ENCODE assay signal across 8 cellular contexts in the genomic region with DNA sequence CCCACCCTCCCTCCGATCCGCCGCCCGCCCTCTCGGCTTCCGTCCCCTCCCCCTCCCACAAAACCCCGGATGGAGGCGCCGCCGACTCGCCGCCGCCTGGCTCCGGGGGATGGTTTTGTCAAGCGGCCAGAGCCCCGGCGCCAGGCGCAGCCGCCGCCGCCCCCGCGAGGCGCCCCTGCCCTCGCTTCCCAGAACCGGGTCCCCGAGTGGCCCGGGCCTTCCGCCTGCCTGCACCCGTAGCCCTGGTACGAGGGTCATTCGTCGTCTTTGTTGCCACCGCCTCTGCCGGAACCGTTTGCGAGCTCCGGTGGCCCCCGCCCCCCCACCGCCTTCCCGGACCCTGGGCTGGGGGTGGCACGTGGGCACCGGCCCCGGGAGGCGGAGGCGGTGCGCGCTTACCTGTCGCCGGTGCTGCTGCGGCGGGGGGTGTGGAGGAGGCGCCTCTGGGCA. TPM values are rescaled to one million over a fixed set of nuclear protein-coding genes. Genes with fewer than 3 reads are reported as not detected.
A peak's percentile ranks its signal among the peaks of the same experiment; 100 is the strongest.
DNase-seq lines count a peak whose midpoint lies in the region; ATAC-seq and TF ChIP-seq lines count a peak whose summit lies in the region.

No MANE protein-coding gene starts in this region.

- peaks cover 46% of the 10 kb centered on the region for H3K36me3 Mint-ChIP-seq in Calu3 (ENCODE audit: insufficient read depth, unreplicated experiment)
- H3K36me3 Mint-ChIP-seq in IgD-negative memory B cell, result no peaks in the 10 kb centered on the region

- H3K4me1 Mint-ChIP-seq in Calu3 (ENCODE audit: low read depth, unreplicated experiment), result peaks cover 14% of the 10 kb centered on the region
- H3K4me1 Mint-ChIP-seq in IgD-negative memory B cell, result peaks cover 30 to 41% (median 39%) of the 10 kb centered on the region in 3 donors

- H3K27me3 Mint-ChIP-seq in Calu3 (ENCODE audit: unreplicated experiment) (no peaks in the 10 kb centered on the region), IgD-negative memory B cell (no peaks in the 10 kb centered on the region)

- H3K4me3 ChIP-seq in ascending aorta (peak overlapping the region; percentile 76 to 98), hepatocyte (peak overlapping the region; percentile 93), retinal pigment epithelial cell (ENCODE audit: low read length) (peak overlapping the region; percentile 60), aorta (ENCODE audit: low read length in 2 of 2) (peak overlapping the region; percentile 95 to 99)

- H3K9me3 Mint-ChIP-seq in Calu3 (ENCODE audit: low read depth, unreplicated experiment), result no peaks in the 10 kb centered on the region
- no peaks in the 10 kb centered on the region for H3K9me3 Mint-ChIP-seq in IgD-negative memory B cell

- intact Hi-C loops in Calu3 (cut with micrococcal nuclease; ENCODE audit: unreplicated experiment) (no loop called here), ascending aorta (cut with DNase I) (loop anchor here (5.0 kb wide), 2 partner anchors 46 to 86 kb away; no protein-coding TSS in a partner anchor), aorta (cut with DNase I) (loop anchor here in 1 of 2 donors (2.0 kb wide), 1 partner anchor 62 kb away; a partner anchor contains a TSS)

- no TSS peak for BruUV-seq in Calu3 (replicated peaks; lab: Mats Ljungman, UMichigan)

- peaks cover 74% of the 10 kb centered on the region for H3K79me2 ChIP-seq in hepatocyte

- CTCF ChIA-PET in Calu3 (lab: Charles Lee), result no interaction called here

- H3K4me3 Mint-ChIP-seq in Calu3 (ENCODE audit: low read depth, unreplicated experiment), result peak overlapping the region; percentile 86
- peak overlapping the region; percentile 39 to 99 (median 91) for H3K4me3 Mint-ChIP-seq in IgD-negative memory B cell

- H3K27ac ChIP-seq in ascending aorta (peak overlapping the region; percentile 98 to 100), hepatocyte (peak overlapping the region; percentile 100), aorta (ENCODE audit: low read depth in 1 of 2, low read length in 2 of 2) (peak overlapping the region; percentile 98)

- H3K9me3 ChIP-seq in ascending aorta (no peaks in the 10 kb centered on the region), hepatocyte (ENCODE audit: low read depth) (no peaks in the 10 kb centered on the region), aorta (ENCODE audit: control insufficient read depth, low read length) (no peaks in the 10 kb centered on the region)

- TF ChIP-seq CTCF in Calu3 (IDR thresholded peaks at IDR 0.05; ENCODE audit: unreplicated experiment), result no peak
- TF ChIP-seq CTCF in ascending aorta (IDR thresholded peaks at IDR 0.05), result no peak
- TF ChIP-seq CTCF in hepatocyte (IDR thresholded peaks at IDR 0.05; ENCODE audit: poor library complexity), result no peak
- TF ChIP-seq CTCF in retinal pigment epithelial cell (conservative IDR thresholded peaks at IDR 0.05; ENCODE audit: low read depth, low read length), result no peak

- H4K20me1 ChIP-seq in hepatocyte (ENCODE audit: insufficient read depth, poor library complexity, severe bottlenecking), result peaks cover 42% of the 10 kb centered on the region

- H3K27ac Mint-ChIP-seq in Calu3 (ENCODE audit: unreplicated experiment) (no peak overlapping the region), IgD-negative memory B cell (peak overlapping the region in 2 of 3 donors; percentile 97 to 98)

- H3K36me3 ChIP-seq in ascending aorta, result no peaks in the 10 kb centered on the region
- H3K36me3 ChIP-seq in hepatocyte (replicated peaks; ENCODE audit: insufficient read depth, low read depth), result no peaks in the 10 kb centered on the region
- no peaks in the 10 kb centered on the region for H3K36me3 ChIP-seq in aorta (ENCODE audit: control insufficient read depth in 1 of 2, insufficient read depth in 2 of 2, low read length in 1 of 2)

- peak; percentile 71 for DNase-seq in Calu3
- peak; percentile 75 for DNase-seq in T-helper 22 cell (ENCODE audit: low read depth)
- DNase-seq in ascending aorta (ENCODE audit: low spot score in 2 of 2), result peak in 1 of 2 donors; percentile 85
- DNase-seq in hepatocyte (ENCODE audit: low spot score), result peak; percentile 88
- DNase-seq in retinal pigment epithelial cell (ENCODE audit: low read depth), result peak; percentile 16
- DNase-seq in aorta, result peak; percentile 86 to 96

- ATAC-seq in GM21447 (IDR thresholded peaks at IDR 0.05; ENCODE audit: unreplicated experiment) (peak; percentile 14), aorta (ENCODE audit: low FRiP score) (peak; percentile 60)

- H3K4me2 ChIP-seq in hepatocyte, result peak overlapping the region; percentile 86

- H2AFZ ChIP-seq in hepatocyte, result peak overlapping the region; percentile 49

- 1% methylated on average over 14 of the region's 53 CpGs for WGBS in hepatocyte (ENCODE audit: low lambda C conversion rate, missing lambda C conversion rate)
- 1 to 2% methylated on average over 36 to 53 of the region's 53 CpGs for WGBS in aorta, 2 donors

- H3K27me3 ChIP-seq in ascending aorta (no peaks in the 10 kb centered on the region), hepatocyte (no peaks in the 10 kb centered on the region), aorta (ENCODE audit: control insufficient read depth in 1 of 2, insufficient read depth in 2 of 2, low read length in 1 of 2) (no peaks in the 10 kb centered on the region)

- H3K9me2 ChIP-seq in hepatocyte (replicated peaks; ENCODE audit: insufficient read depth), result no peaks in the 10 kb centered on the region

- H3K4me1 ChIP-seq in ascending aorta (peaks cover 5 to 31% of the 10 kb centered on the region in 2 donors), hepatocyte (ENCODE audit: insufficient read depth) (peaks cover 38% of the 10 kb centered on the region), aorta (ENCODE audit: control insufficient read depth in 1 of 2, insufficient read depth in 2 of 2, low read length in 2 of 2) (peaks cover 2 to 15% of the 10 kb centered on the region in 2 donors)

RNA-seq across cellular contexts. Expression of a gene that starts 0.3 kb away (rescaled TPM):
- total RNA-seq in Calu3 (2022), result 15.2 and 15.7 TPM in 2 replicates
- 20.5 TPM for polyA plus RNA-seq in IgD-negative memory B cell
- 9.9 TPM for total RNA-seq in ascending aorta
- 17.3 and 17.4 TPM in 2 replicates for total RNA-seq in hepatocyte
- 10.2 and 10.6 TPM in 2 replicates for polyA plus RNA-seq in hepatocyte
- 10 to 100 TPM; 10.4 to 14.0 TPM for total RNA-seq in aorta
- 1 to 10 TPM; 5.0 to 7.7 TPM for polyA plus RNA-seq in aorta
